Comparison of ENCODE assay signal across 8 cellular contexts in the genomic region with DNA sequence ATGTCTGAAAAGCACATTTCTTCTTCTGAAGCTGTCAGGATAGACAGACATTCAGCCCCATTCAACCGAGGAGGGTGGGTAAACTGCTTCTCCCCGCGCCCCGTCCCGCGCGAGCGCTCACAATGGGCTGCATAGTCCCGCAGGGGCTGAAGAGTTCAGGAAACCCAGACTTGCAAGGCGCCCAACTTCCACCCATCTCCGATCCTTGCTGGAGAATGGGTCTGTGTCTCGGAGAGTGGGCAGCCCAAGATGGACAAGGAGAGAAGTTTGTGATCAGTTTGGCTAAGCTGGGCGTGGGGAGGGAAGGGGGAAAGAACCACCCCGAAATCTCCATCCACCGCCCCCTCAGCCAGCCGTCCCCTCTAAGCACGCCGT. TPM values are rescaled to one million over a fixed set of nuclear protein-coding genes. Genes with fewer than 3 reads are reported as not detected.
DNase-seq lines count a peak whose midpoint lies in the region; ATAC-seq, FAIRE-seq and TF ChIP-seq lines count a peak whose summit lies in the region.

No MANE protein-coding gene starts in this region.

- H3K79me2 ChIP-seq in SU-DHL-6 (ENCODE audit: insufficient read depth, low read length) (no peaks in the 10 kb centered on the region), H1 (ENCODE audit: control insufficient read depth in 1 of 2, insufficient read depth in 2 of 2, low read length in 2 of 2) (peaks cover 61 to 96% of the 10 kb centered on the region in 2 experiments)

- CTCF ChIA-PET in BJ (lab: Yijun Ruan, JAX) (interaction anchor here (1.1 to 3.0 kb wide), 3 partner anchors 11 to 50 kb away, joined by 4 to 9 read pairs (median 5); no protein-coding TSS in a partner anchor), H1 (lab: Charles Lee; ENCODE audit: partially characterized antibody) (interaction anchor here (1.6 kb wide), 1 partner anchor 157 kb away, joined by 4 read pairs; no protein-coding TSS in a partner anchor)

- H3K27me3 Mint-ChIP-seq in mesothelial cell of epicardium (ENCODE audit: low read depth): no peaks in the 10 kb centered on the region

- H3K4me2 ChIP-seq in SU-DHL-6 (ENCODE audit: low read depth, low read length, poor library complexity, severe bottlenecking): peak overlapping the region; percentile 57
- H3K4me2 ChIP-seq in H1 (ENCODE audit: insufficient read depth in 1 of 2, low read depth in 2 of 2, low read length in 2 of 2): peak overlapping the region; percentile 75 to 83

- H2BK12ac ChIP-seq in H1 (ENCODE audit: low read depth, low read length): no peak overlapping the region

- H3K27ac ChIP-seq in SU-DHL-6 (ENCODE audit: low read depth, low read length) (no peak overlapping the region), H1 (ENCODE audit: low read depth, low read length) (peak overlapping the region; percentile 85), upper lobe of right lung (peak overlapping the region; percentile 98)

- WGBS in H1 (ENCODE audit: extremely low coverage in 1 of 2, insufficient coverage in 1 of 2, insufficient read length in 1 of 2, insufficient replicate concordance in 2 of 2, low coverage in 1 of 2, low lambda C conversion rate in 2 of 2, missing lambda C conversion rate in 1 of 2), 2 experiments: 3% methylated on average over 17 of the region's 18 CpGs; no CpG with 5 or more reads in 1 of the 2 experiments

- H3K4me3 ChIP-seq in BJ (ENCODE audit: low read depth, low read length): peak overlapping the region; percentile 90
- peak overlapping the region; percentile 61 for H3K4me3 ChIP-seq in SU-DHL-6 (ENCODE audit: insufficient read depth, low read length, poor library complexity, severe bottlenecking)
- H3K4me3 ChIP-seq in H1 (ENCODE audit: extremely low read depth in 1 of 4, insufficient read depth in 2 of 4, low read depth in 3 of 4, low read length in 4 of 4): peak overlapping the region; percentile 86 to 98 (median 95)
- peak overlapping the region; percentile 78 for H3K4me3 ChIP-seq in upper lobe of right lung

- H3K36me3 ChIP-seq in BJ (ENCODE audit: control insufficient read depth, insufficient read depth, low read length): no peaks in the 10 kb centered on the region
- no peaks in the 10 kb centered on the region for H3K36me3 ChIP-seq in SU-DHL-6 (ENCODE audit: low read length)
- peaks cover 0 to 44% (median 7%) of the 10 kb centered on the region in 4 experiments; a peak in 3 of 8 replicates for H3K36me3 ChIP-seq in H1 (ENCODE audit: control insufficient read depth in 2 of 4, insufficient read depth in 4 of 4, low read length in 3 of 4)
- H3K36me3 ChIP-seq in upper lobe of right lung: no peaks in the 10 kb centered on the region

- no peak overlapping the region for H2AK5ac ChIP-seq in H1 (ENCODE audit: low read depth, low read length)

- peak overlapping the region; percentile 7; the same call in 1 of the 2 replicates for H4K8ac ChIP-seq in H1 (ENCODE audit: extremely low read depth, insufficient read depth, low read length)

- H3K9me3 Mint-ChIP-seq in mesothelial cell of epicardium: no peaks in the 10 kb centered on the region

- peak overlapping the region; percentile 96 for H3K4me3 Mint-ChIP-seq in mesothelial cell of epicardium

- peak overlapping the region; percentile 84 for H3K18ac ChIP-seq in H1 (ENCODE audit: extremely low read depth, low read length)

- H2BK5ac ChIP-seq in H1 (ENCODE audit: low read depth, low read length): peak overlapping the region; percentile 90

- H2AFZ ChIP-seq in SU-DHL-6 (ENCODE audit: low read depth, low read length, severe bottlenecking): peak overlapping the region; percentile 98
- no peak overlapping the region for H2AFZ ChIP-seq in H1 (ENCODE audit: low read length)

- H3K4ac ChIP-seq in H1 (replicated peaks; ENCODE audit: insufficient read length, low read depth, low read length): peak overlapping the region; percentile 24

- H3K4me1 Mint-ChIP-seq in mesothelial cell of epicardium: peaks cover 15% of the 10 kb centered on the region

- peak overlapping the region; percentile 27 for H4K5ac ChIP-seq in H1 (ENCODE audit: insufficient read length, low read depth, low read length)

- TF ChIP-seq POLR2A in H1 (IDR thresholded peaks at IDR 0.05; ENCODE audit: control extremely low read depth in 1 of 2, low read depth in 2 of 2, low read length in 2 of 2): no peak

- no peak for TF ChIP-seq RAD21 in H1 (IDR thresholded peaks at IDR 0.05 in 1 of 2, conservative IDR thresholded peaks at IDR 0.05 in 1 of 2; ENCODE audit: low read depth in 2 of 2, low read length in 2 of 2)

- no peak for TF ChIP-seq EP300 in H1 (IDR thresholded peaks at IDR 0.05; ENCODE audit: borderline replicate concordance in 1 of 2, low read depth in 2 of 2, low read length in 2 of 2)

- no peak overlapping the region for H3K23ac ChIP-seq in H1 (ENCODE audit: insufficient read length)

- DNase-seq in BJ (ENCODE audit: low read depth): no peak
- DNase-seq in H1 (ENCODE audit: low read depth in 1 of 2, low spot score in 2 of 2): no peak
- peak; percentile 21 to 44 for DNase-seq in mesothelial cell of epicardium (ENCODE audit: low spot score in 2 of 2, unreplicated experiment in 2 of 2)
- no peak for DNase-seq in upper lobe of right lung
- no peak for DNase-seq in NOMO-1 treated with DMSO at 0.1 percent for 48 hours (lab: John Stamatoyannopoulos, UW; ENCODE audit: unreplicated experiment)

- H3K27ac Mint-ChIP-seq in mesothelial cell of epicardium: peak overlapping the region; percentile 97

- intact Hi-C loops in upper lobe of right lung (cut with DNase I): no loop called here

- peak; percentile 18 for ATAC-seq in GM21825 (IDR thresholded peaks at IDR 0.05; ENCODE audit: unreplicated experiment)
- ATAC-seq in upper lobe of right lung: peak; percentile 28
- ATAC-seq in HG03025 (IDR thresholded peaks at IDR 0.05; ENCODE audit: low FRiP score, unreplicated experiment): no peak

- peak overlapping the region; percentile 51 for H3K9ac ChIP-seq in SU-DHL-6 (ENCODE audit: low read length)
- peak overlapping the region; percentile 80 to 88 (median 84) for H3K9ac ChIP-seq in H1 (replicated peaks in 1 of 4; ENCODE audit: extremely low read depth in 1 of 4, low read depth in 3 of 4, low read length in 3 of 4)

- H4K20me1 ChIP-seq in SU-DHL-6 (ENCODE audit: low read depth, low read length) (no peaks in the 10 kb centered on the region), H1 (replicated peaks in 1 of 2; ENCODE audit: control insufficient read depth in 1 of 2, insufficient read depth in 2 of 2, low read length in 2 of 2) (peaks cover 19 to 26% of the 10 kb centered on the region in 2 experiments)

- no peaks in the 10 kb centered on the region for H3K27me3 ChIP-seq in BJ (ENCODE audit: control insufficient read depth, insufficient read depth, low read length)
- no peaks in the 10 kb centered on the region; the same call in 1 of the 2 replicates for H3K27me3 ChIP-seq in SU-DHL-6 (ENCODE audit: low read length)
- H3K27me3 ChIP-seq in H1 (replicated peaks in 1 of 4; ENCODE audit: control insufficient read depth in 3 of 4, extremely low read depth in 1 of 4, insufficient read depth in 3 of 4, low read length in 3 of 4): no peaks in the 10 kb centered on the region
- no peaks in the 10 kb centered on the region for H3K27me3 ChIP-seq in upper lobe of right lung

- FAIRE-seq in H1 (lab: Jason Lieb, UNC): no peak

- no peak overlapping the region for H3K14ac ChIP-seq in H1 (ENCODE audit: insufficient read length)

- H2BK20ac ChIP-seq in H1 (ENCODE audit: low read length): no peak overlapping the region

- POLR2A ChIA-PET in BJ (lab: Charles Lee): no interaction called here
- POLR2A ChIA-PET in H1 (lab: Charles Lee; ENCODE audit: partially characterized antibody): interaction anchor here (0.6 to 2.6 kb wide), 10 partner anchors 7 to 266 kb away, joined by 3 to 18 read pairs (median 6); no protein-coding TSS in a partner anchor

- no peaks in the 10 kb centered on the region; the same call in 1 of the 2 replicates for H3K79me1 ChIP-seq in H1 (ENCODE audit: low read depth, low read length)

- H3K4me1 ChIP-seq in H1 (replicated peaks in 1 of 4; ENCODE audit: control insufficient read depth in 3 of 4, insufficient read depth in 4 of 4, low read length in 3 of 4) (peaks cover 4 to 22% (median 13%) of the 10 kb centered on the region in 4 experiments; a peak in 6 of 7 replicates), upper lobe of right lung (peaks cover 4% of the 10 kb centered on the region)

- TF ChIP-seq CTCF in BJ (IDR thresholded peaks at IDR 0.05; ENCODE audit: insufficient read depth, low read depth, low read length): no peak
- no peak for TF ChIP-seq CTCF in SU-DHL-6 (IDR thresholded peaks at IDR 0.05; ENCODE audit: insufficient read depth, low read length, poor library complexity, severe bottlenecking)
- no peak for TF ChIP-seq CTCF in H1 (IDR thresholded peaks at IDR 0.05; ENCODE audit: control extremely low read depth in 1 of 3, insufficient read depth in 1 of 3, low read depth in 1 of 3, low read length in 3 of 3)
- no peak for TF ChIP-seq CTCF in mesothelial cell of epicardium (IDR thresholded peaks at IDR 0.05; ENCODE audit: unreplicated experiment)
- TF ChIP-seq CTCF in upper lobe of right lung (IDR thresholded peaks at IDR 0.05): no peak

- no peaks in the 10 kb centered on the region for H3K36me3 Mint-ChIP-seq in mesothelial cell of epicardium

- no peaks in the 10 kb centered on the region for H3F3A ChIP-seq in SU-DHL-6 (ENCODE audit: insufficient read depth)

- H4K91ac ChIP-seq in H1 (replicated peaks; ENCODE audit: insufficient read length, low read length): no peak overlapping the region

- peaks cover 12% of the 10 kb centered on the region for H3K23me2 ChIP-seq in H1 (ENCODE audit: low read depth, low read length)

- H2BK15ac ChIP-seq in H1 (ENCODE audit: low read length): no peak overlapping the region

- peak overlapping the region; percentile 27 for H3K56ac ChIP-seq in H1 (replicated peaks; ENCODE audit: insufficient read length, low read depth, low read length)

- H3K9me3 ChIP-seq in SU-DHL-6 (ENCODE audit: insufficient read depth, low read length) (no peaks in the 10 kb centered on the region), H1 (ENCODE audit: insufficient read depth in 2 of 2, low read depth in 1 of 2, low read length in 1 of 2) (no peaks in the 10 kb centered on the region), upper lobe of right lung (no peaks in the 10 kb centered on the region)

- H3K9me2 ChIP-seq in SU-DHL-6 (replicated peaks; ENCODE audit: insufficient read depth, low read length): no peaks in the 10 kb centered on the region

- no peak overlapping the region for H2BK120ac ChIP-seq in H1 (replicated peaks; ENCODE audit: low read depth, low read length)

RNA-seq across cellular contexts. Expression of gene AASS, which starts 0.7 kb away (rescaled TPM):
- 7.1 and 12.1 TPM in 2 replicates for polyA plus RNA-seq in BJ (2011; rRNA removed)
- 11.0 and 13.8 TPM in 2 replicates for polyA minus RNA-seq in BJ (2011; rRNA and poly(A)+ RNA removed)
- 383 and 394 TPM in 2 replicates for total RNA-seq in H1 (2021; fragmentation: NEBNext Ultra II Directional; extraction: Animal tissue kit (Norgen Biotek cat#: 25700))
- polyA plus RNA-seq in H1 (2011; rRNA removed): 203 and 207 TPM in 2 replicates
- 205 TPM for polyA plus RNA-seq in H1 (2011; cell fraction: cytosol; rRNA removed)
- polyA plus RNA-seq in H1 (2011; cell fraction: nucleus; rRNA removed): 683 TPM
- 282 to 422 TPM (median 360 TPM) in 4 replicates for polyA plus RNA-seq in H1 (2012, experiment 1 of 2)
- 23.9 TPM for polyA plus RNA-seq in H1 (2012, experiment 2 of 2)
- 508 TPM for polyA plus RNA-seq in H1 (2013, experiment 1 of 2)
- polyA plus RNA-seq in H1 (2013, experiment 2 of 2): 399 TPM
- polyA minus RNA-seq in H1 (2011; rRNA and poly(A)+ RNA removed): 569 and 873 TPM in 2 replicates
- 295 TPM for polyA minus RNA-seq in H1 (2011; cell fraction: cytosol; rRNA and poly(A)+ RNA removed)
- 1,318 TPM for polyA minus RNA-seq in H1 (2011; cell fraction: nucleus; rRNA and poly(A)+ RNA removed)
- 32.7 to 35.5 TPM (median 34.2 TPM) in 3 replicates for total RNA-seq in mesothelial cell of epicardium
- 35.6 TPM for total RNA-seq in upper lobe of right lung

Comparison
In these comparisons a context has a peak if more than half of its experiments do, and no peak if none do; other contexts are left out.
1. DNase-seq: peak in mesothelial cell of epicardium (2 of 2); none in BJ (single experiment), H1 (0 of 2), upper lobe of right lung (single experiment) and NOMO-1 treated with DMSO at 0.1 percent for 48 hours (single experiment).
2. RNA of gene AASS, which starts 0.7 kb away (total RNA-seq): 383 to 394 TPM in H1; 35.6 TPM in upper lobe of right lung (single experiment) and 32.7 to 35.5 TPM in mesothelial cell of epicardium; every median in the first group is over 10 times any median in the second.
3. Peak in every context shown above with its lines, with median percentiles within 50 percentile points of each other: H3K4me3 ChIP-seq.